8 cellular contexts compared by ENCODE assay signal in the genomic region with DNA sequence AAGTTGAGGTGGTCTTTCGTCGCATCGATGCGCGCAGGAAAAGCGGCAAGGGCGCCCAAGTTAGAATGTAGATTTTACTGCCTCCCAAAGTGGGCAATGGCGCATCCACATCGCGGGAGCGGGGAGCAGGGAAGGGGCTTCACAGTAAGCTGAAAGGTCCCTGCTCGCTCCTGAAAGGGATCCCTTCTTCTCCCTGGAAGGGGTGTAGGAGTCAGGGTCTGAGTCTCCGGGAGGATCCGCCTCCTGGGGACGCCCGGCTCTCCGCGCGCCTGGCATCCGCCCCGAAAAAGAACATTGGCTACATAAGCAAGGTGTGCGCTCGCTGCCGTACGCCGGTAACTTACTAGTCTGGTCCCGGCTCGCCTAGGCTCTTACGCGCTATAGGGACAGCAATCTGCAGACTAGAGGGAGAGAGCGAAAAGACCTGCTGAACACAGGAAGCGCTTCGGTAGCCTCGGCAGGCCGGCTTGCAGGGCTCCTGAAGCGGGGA. TPM values are rescaled to one million over a fixed set of nuclear protein-coding genes. Genes with fewer than 3 reads are reported as not detected.
DNase-seq lines count a peak whose midpoint lies in the region; ATAC-seq and TF ChIP-seq lines count a peak whose summit lies in the region.

No MANE protein-coding gene starts in this region.

- no peak for ATAC-seq in GM19324 (IDR thresholded peaks at IDR 0.05; ENCODE audit: low FRiP score, unreplicated experiment)

- no peaks in the 10 kb centered on the region for H3K9me3 ChIP-seq in left ventricle myocardium inferior (replicated peaks)

- H3K36me3 ChIP-seq in left ventricle myocardium inferior, result no peaks in the 10 kb centered on the region

- peak overlapping the region; percentile 74 for H3K4me3 ChIP-seq in left ventricle myocardium inferior

- in situ Hi-C loops in GM13976 (cut with MboI; ENCODE audit: low sequenced_read_pairs, unreplicated experiment), result no loop called here

- H3K27me3 ChIP-seq in left ventricle myocardium inferior (ENCODE audit: low read depth), result peaks cover 18% of the 10 kb centered on the region

- peak; percentile 74 for DNase-seq in 8988T
- DNase-seq in GM13976 (ENCODE audit: low spot score), result peak; percentile 41
- peak; percentile 64 to 78 for DNase-seq in NCI-H526 (lab: John Stamatoyannopoulos, UW)
- peak; percentile 87 for DNase-seq in amniotic epithelial cell (ENCODE audit: low read depth)
- peak; percentile 55 for DNase-seq in left ventricle myocardium inferior
- peak; percentile 38 for DNase-seq in pons (ENCODE audit: low spot score)
- DNase-seq in stimulated activated naive CD4-positive, alpha-beta T cell (lab: John Stamatoyannopoulos, UW), result no peak

- TF ChIP-seq CTCF in GM13976 (IDR thresholded peaks at IDR 0.05; ENCODE audit: borderline replicate concordance, control extremely low read depth, extremely low read depth, insufficient read depth, missing control alignments) (no peak), left ventricle myocardium inferior (IDR thresholded peaks at IDR 0.05; ENCODE audit: borderline replicate concordance) (no peak)

- peaks cover 67% of the 10 kb centered on the region for H3K4me1 ChIP-seq in left ventricle myocardium inferior

- intact Hi-C loops in left ventricle myocardium inferior (cut with micrococcal nuclease), result loop anchor here (5.0 kb wide), 1 partner anchor 54 kb away; no protein-coding TSS in a partner anchor

- peak overlapping the region; percentile 88 for H3K27ac ChIP-seq in left ventricle myocardium inferior (replicated peaks)

RNA-seq across cellular contexts. Expression of gene UNC5B, which starts 0.8 kb away (rescaled TPM):
- total RNA-seq in left ventricle myocardium inferior, result 15.6 TPM

Comparison
In these comparisons a context has a peak if more than half of its experiments do, and no peak if none do; other contexts are left out.
1. DNase-seq: peak in 8988T (single experiment), GM13976 (single experiment), NCI-H526 (2 of 2), amniotic epithelial cell (single experiment), left ventricle myocardium inferior (single experiment) and pons (single experiment); none in stimulated activated naive CD4-positive, alpha-beta T cell (0 of 6).